In genomic region chr11:123642435-123642834, GRCh38 we compare ENCODE assay signal across 1 cellular context.
TF ChIP-seq lines count a peak whose summit lies in the region.

No MANE protein-coding gene starts in this region.

TF ChIP-seq in HepG2, 621 proteins besides CTCF, POLR2A, EP300 and RAD21 (continued from another document):
- TF ChIP-seq ZNF512 (CRISPR knock-in tag; IDR thresholded peaks at IDR 0.05) (no peak), MXI1 (IDR thresholded peaks at IDR 0.05; ENCODE audit: borderline replicate concordance, low read depth, low read length) (no peak), TBP (CRISPR knock-in tag; IDR thresholded peaks at IDR 0.05) (no peak), ZNF839 (CRISPR knock-in tag; IDR thresholded peaks at IDR 0.05; ENCODE audit: borderline replicate concordance) (no peak), HOXA5 (CRISPR knock-in tag; IDR thresholded peaks at IDR 0.05) (no peak), TMF1 (CRISPR knock-in tag; IDR thresholded peaks at IDR 0.05; ENCODE audit: low read depth) (no peak), CAMTA2 (CRISPR knock-in tag; IDR thresholded peaks at IDR 0.05; ENCODE audit: borderline replicate concordance) (no peak), ZNF10 (CRISPR knock-in tag; IDR thresholded peaks at IDR 0.05; ENCODE audit: borderline replicate concordance, low read depth) (no peak), TAF1 (CRISPR knock-in tag; IDR thresholded peaks at IDR 0.05) (no peak), UBTF (CRISPR knock-in tag; IDR thresholded peaks at IDR 0.05) (no peak), ZNF281 (CRISPR knock-in tag; IDR thresholded peaks at IDR 0.05; ENCODE audit: borderline replicate concordance) (no peak), GATAD1 (CRISPR knock-in tag; IDR thresholded peaks at IDR 0.05) (no peak), HNF1B (CRISPR knock-in tag; IDR thresholded peaks at IDR 0.05) (no peak), ZNF12 (CRISPR knock-in tag; IDR thresholded peaks at IDR 0.05) (no peak), THRA (CRISPR knock-in tag; IDR thresholded peaks at IDR 0.05; ENCODE audit: borderline replicate concordance) (no peak), NR2C2 (CRISPR knock-in tag; IDR thresholded peaks at IDR 0.05; ENCODE audit: borderline replicate concordance) (no peak), MIER3 (CRISPR knock-in tag; IDR thresholded peaks at IDR 0.05; ENCODE audit: borderline replicate concordance) (no peak)
